ENCODE assay signal across 8 cellular contexts in genomic region chr16:2195316-2196161, GRCh38. TPM values are rescaled to one million over a fixed set of nuclear protein-coding genes. Genes with fewer than 3 reads are reported as not detected.
DNase-seq lines count a peak whose midpoint lies in the region; ATAC-seq and TF ChIP-seq lines count a peak whose summit lies in the region.

No MANE protein-coding gene starts in this region.

- peak overlapping the region; percentile 52 for H3K4me3 ChIP-seq in ectodermal cell (ENCODE audit: insufficient read depth, low read depth, low read length)
- H3K4me3 ChIP-seq in neural progenitor cell, result peak overlapping the region; percentile 80
- H3K4me3 ChIP-seq in CD4-positive, alpha-beta memory T cell (ENCODE audit: low read length in 2 of 2), result peak overlapping the region in 1 of 2 donors; percentile 31

- H3K36me3 ChIP-seq in ectodermal cell (ENCODE audit: control insufficient read depth, insufficient read depth, low read length) (no peaks in the 10 kb centered on the region), neural progenitor cell (no peaks in the 10 kb centered on the region)
- no peaks in the 10 kb centered on the region for H3K36me3 ChIP-seq in CD4-positive, alpha-beta memory T cell (ENCODE audit: insufficient read depth, low read length)

- H3K27me3 ChIP-seq in ectodermal cell (ENCODE audit: control insufficient read depth, insufficient read depth, low read length, poor library complexity, severe bottlenecking) (peaks cover 58% of the 10 kb centered on the region), neural progenitor cell (peaks cover 57% of the 10 kb centered on the region)
- peaks cover 30% of the 10 kb centered on the region for H3K27me3 ChIP-seq in CD4-positive, alpha-beta memory T cell (ENCODE audit: insufficient read depth, low read length)

- no peak overlapping the region for H3K27ac ChIP-seq in ectodermal cell (ENCODE audit: insufficient read depth, low read depth, low read length, poor library complexity, severe bottlenecking)
- no peak overlapping the region for H3K27ac ChIP-seq in neural progenitor cell
- no peak overlapping the region for H3K27ac ChIP-seq in CD4-positive, alpha-beta memory T cell (ENCODE audit: low read depth, low read length)

- no peaks in the 10 kb centered on the region for H3K79me2 ChIP-seq in neural progenitor cell (ENCODE audit: low read depth)

- no peak overlapping the region for H3K9ac ChIP-seq in neural progenitor cell

- DNase-seq in COLO668 (lab: John Stamatoyannopoulos, UW; ENCODE audit: unreplicated experiment) (peak; percentile 37), NCI-H146 (lab: John Stamatoyannopoulos, UW) (peak; percentile 61), neural progenitor cell (ENCODE audit: low spot score) (peak; percentile 43), SW480 (ENCODE audit: low spot score) (no peak)
- DNase-seq in activated CD4-positive, alpha-beta memory T cell treated with anti-CD3 and anti-CD28 coated beads, Interleukin-2, amount 10 ng/mL, durations not matched to agents 7 days and 5 days, result no peak
- no peak for DNase-seq in CD4-positive, alpha-beta memory T cell

- peak overlapping the region; percentile 85 for H3K4me3 Mint-ChIP-seq in neural progenitor cell
- H3K4me3 Mint-ChIP-seq in activated CD4-positive, alpha-beta memory T cell treated with anti-CD3 and anti-CD28 coated beads, Interleukin-2, amount 10 ng/mL, durations not matched to agents 7 days and 5 days, result no peak overlapping the region
- H3K4me3 Mint-ChIP-seq in CD4-positive, alpha-beta memory T cell, result peak overlapping the region in 4 of 8 donors; percentile 15 to 49 (median 30)

- no peak for TF ChIP-seq CTCF in neural progenitor cell (IDR thresholded peaks at IDR 0.05)

- peaks cover 10% of the 10 kb centered on the region for H3K4me1 ChIP-seq in ectodermal cell (ENCODE audit: control insufficient read depth, insufficient read depth, low read length)
- H3K4me1 ChIP-seq in neural progenitor cell, result peaks cover 14% of the 10 kb centered on the region
- H3K4me1 ChIP-seq in CD4-positive, alpha-beta memory T cell (ENCODE audit: insufficient read depth, low read length), result peaks cover 11% of the 10 kb centered on the region

- no peak overlapping the region for H2AFZ ChIP-seq in neural progenitor cell (replicated peaks)

- peaks cover 17% of the 10 kb centered on the region for H4K20me1 ChIP-seq in neural progenitor cell (ENCODE audit: low read depth)

- H3K9me3 ChIP-seq in ectodermal cell (ENCODE audit: control insufficient read depth, low read length) (no peaks in the 10 kb centered on the region), neural progenitor cell (ENCODE audit: low read depth) (no peaks in the 10 kb centered on the region)
- H3K9me3 ChIP-seq in CD4-positive, alpha-beta memory T cell (ENCODE audit: control insufficient read depth in 1 of 2, low read length in 2 of 2), result no peaks in the 10 kb centered on the region

- H3K4me2 ChIP-seq in neural progenitor cell, result peak overlapping the region; percentile 91

- WGBS in ectodermal cell, 2 experiments, result 3% methylated on average over 49 of the region's 49 CpGs

- no peak for ATAC-seq in GM19455 (IDR thresholded peaks at IDR 0.05; ENCODE audit: unreplicated experiment)

- peaks cover 26% of the 10 kb centered on the region for H3F3A ChIP-seq in neural progenitor cell (ENCODE audit: low read depth)

- peaks cover 17% of the 10 kb centered on the region for H3K27me3 Mint-ChIP-seq in neural progenitor cell (ENCODE audit: insufficient read depth, low read depth)
- peaks cover 47% of the 10 kb centered on the region for H3K27me3 Mint-ChIP-seq in activated CD4-positive, alpha-beta memory T cell treated with anti-CD3 and anti-CD28 coated beads, Interleukin-2, amount 10 ng/mL, durations not matched to agents 7 days and 5 days
- H3K27me3 Mint-ChIP-seq in CD4-positive, alpha-beta memory T cell, result peaks cover 17 to 19% of the 10 kb centered on the region in 2 donors

- H3K36me3 Mint-ChIP-seq in neural progenitor cell, result no peaks in the 10 kb centered on the region
- H3K36me3 Mint-ChIP-seq in activated CD4-positive, alpha-beta memory T cell treated with anti-CD3 and anti-CD28 coated beads, Interleukin-2, amount 10 ng/mL, durations not matched to agents 7 days and 5 days (ENCODE audit: low read depth), result no peaks in the 10 kb centered on the region
- H3K36me3 Mint-ChIP-seq in CD4-positive, alpha-beta memory T cell, result no peaks in the 10 kb centered on the region

- POLR2A ChIA-PET in activated CD4-positive, alpha-beta memory T cell treated with anti-CD3 and anti-CD28 coated beads, Interleukin-2, amount 10 ng/mL, durations not matched to agents 7 days and 5 days (lab: Charles Lee), result interaction anchor here (1.4 to 3.1 kb wide), 5 partner anchors 9 to 56 kb away, joined by 3 to 18 read pairs (median 6); partner anchors contain the start of genes ECI1, MLST8, PGP and TRAF7
- POLR2A ChIA-PET in CD4-positive, alpha-beta memory T cell (lab: Charles Lee; ENCODE audit: partially characterized antibody), result interaction anchor here (1.1 to 3.6 kb wide), 6 partner anchors 9 to 306 kb away, joined by 5 to 29 read pairs (median 10); partner anchors contain the start of genes ECI1, MLST8, PGP and TEDC2

- intact Hi-C loops in CD4-positive, alpha-beta memory T cell (cut with micrococcal nuclease), result loop anchor here (1.0 to 2.0 kb wide), 5 partner anchors 39 to 292 kb away; partner anchors contain the start of genes ABCA3, ECI1 and RNPS1

- no peaks in the 10 kb centered on the region for H3K9me3 Mint-ChIP-seq in neural progenitor cell
- H3K9me3 Mint-ChIP-seq in activated CD4-positive, alpha-beta memory T cell treated with anti-CD3 and anti-CD28 coated beads, Interleukin-2, amount 10 ng/mL, durations not matched to agents 7 days and 5 days, result no peaks in the 10 kb centered on the region
- H3K9me3 Mint-ChIP-seq in CD4-positive, alpha-beta memory T cell, result no peaks in the 10 kb centered on the region

- CTCF ChIA-PET in activated CD4-positive, alpha-beta memory T cell treated with anti-CD3 and anti-CD28 coated beads, Interleukin-2, amount 10 ng/mL, durations not matched to agents 7 days and 5 days (lab: Charles Lee), result interaction anchor here (0.8 to 2.0 kb wide), 8 partner anchors 8 to 306 kb away, joined by 3 to 15 read pairs (median 4); partner anchors contain the start of genes ECI1 and TRAF7
- CTCF ChIA-PET in CD4-positive, alpha-beta memory T cell (lab: Charles Lee; ENCODE audit: partially characterized antibody), result interaction anchor here (0.9 to 3.3 kb wide), 18 partner anchors 20 to 306 kb away, joined by 3 to 42 read pairs (median 6); partner anchors contain the start of genes ECI1 and TEDC2

- peaks cover 8% of the 10 kb centered on the region for H3K4me1 Mint-ChIP-seq in neural progenitor cell
- H3K4me1 Mint-ChIP-seq in activated CD4-positive, alpha-beta memory T cell treated with anti-CD3 and anti-CD28 coated beads, Interleukin-2, amount 10 ng/mL, durations not matched to agents 7 days and 5 days, result peaks cover 3% of the 10 kb centered on the region
- H3K4me1 Mint-ChIP-seq in CD4-positive, alpha-beta memory T cell, result peaks cover 2 to 13% (median 7%) of the 10 kb centered on the region in 4 donors

- no peak overlapping the region for H3K27ac Mint-ChIP-seq in neural progenitor cell
- no peak overlapping the region for H3K27ac Mint-ChIP-seq in activated CD4-positive, alpha-beta memory T cell treated with anti-CD3 and anti-CD28 coated beads, Interleukin-2, amount 10 ng/mL, durations not matched to agents 7 days and 5 days
- peak overlapping the region in 1 of 7 donors; percentile 55 for H3K27ac Mint-ChIP-seq in CD4-positive, alpha-beta memory T cell

RNA-seq across cellular contexts. Expression of gene CASKIN1, which starts 0.9 kb away (rescaled TPM):
- 6.3 TPM for polyA plus RNA-seq in ectodermal cell (2013, experiment 1 of 4)
- polyA plus RNA-seq in ectodermal cell (2013, experiment 2 of 4), result 6.1 TPM
- 6.8 TPM for polyA plus RNA-seq in ectodermal cell (2013, experiment 3 of 4)
- 6.9 TPM for polyA plus RNA-seq in ectodermal cell (2013, experiment 4 of 4)
- 1.6 and 9.0 TPM in 2 replicates for total RNA-seq in neural progenitor cell (ENCODE audit: low replicate concordance)
- total RNA-seq in activated CD4-positive, alpha-beta memory T cell treated with anti-CD3 and anti-CD28 coated beads, Interleukin-2, amount 10 ng/mL, durations not matched to agents 7 days and 5 days, result 1 to 10 TPM in 1 of 2 experiments, under 1 TPM in 1; 0.18 to 1.4 TPM
- not detected for total RNA-seq in CD4-positive, alpha-beta memory T cell
- polyA plus RNA-seq in CD4-positive, alpha-beta memory T cell, result not detected

RNA-seq across cellular contexts. Expression of gene MLST8, which starts 9.7 kb away (rescaled TPM):
- 95.1 TPM for polyA plus RNA-seq in ectodermal cell (2013, experiment 1 of 4)
- polyA plus RNA-seq in ectodermal cell (2013, experiment 2 of 4), result 95.9 TPM
- 78.6 TPM for polyA plus RNA-seq in ectodermal cell (2013, experiment 3 of 4)
- 82.2 TPM for polyA plus RNA-seq in ectodermal cell (2013, experiment 4 of 4)
- total RNA-seq in neural progenitor cell (ENCODE audit: low replicate concordance), result 24.9 and 89.0 TPM in 2 replicates
- total RNA-seq in activated CD4-positive, alpha-beta memory T cell treated with anti-CD3 and anti-CD28 coated beads, Interleukin-2, amount 10 ng/mL, durations not matched to agents 7 days and 5 days, result 10 to 100 TPM; 32.6 to 33.7 TPM
- total RNA-seq in CD4-positive, alpha-beta memory T cell, result 10 to 100 TPM; 28.1 to 31.1 TPM
- polyA plus RNA-seq in CD4-positive, alpha-beta memory T cell, result 10 to 100 TPM; 27.4 to 34.7 TPM

RNA-seq across cellular contexts. Expression of gene BRICD5, which starts 15.1 kb away (rescaled TPM):
- polyA plus RNA-seq in ectodermal cell (2013, experiment 1 of 4), result 18.1 TPM
- 17.1 TPM for polyA plus RNA-seq in ectodermal cell (2013, experiment 2 of 4)
- polyA plus RNA-seq in ectodermal cell (2013, experiment 3 of 4), result 15.4 TPM
- 17.4 TPM for polyA plus RNA-seq in ectodermal cell (2013, experiment 4 of 4)
- total RNA-seq in neural progenitor cell (ENCODE audit: low replicate concordance), result 5.2 and 14.5 TPM in 2 replicates
- 10 to 100 TPM; 10.3 to 12.5 TPM for total RNA-seq in activated CD4-positive, alpha-beta memory T cell treated with anti-CD3 and anti-CD28 coated beads, Interleukin-2, amount 10 ng/mL, durations not matched to agents 7 days and 5 days
- 10 to 100 TPM; 32.4 to 33.4 TPM for total RNA-seq in CD4-positive, alpha-beta memory T cell
- under 1 TPM in 1 of 2 donors, not detected in 1; 0.39 TPM for polyA plus RNA-seq in CD4-positive, alpha-beta memory T cell

RNA-seq across cellular contexts. Expression of gene PGP, which starts 19.1 kb away (rescaled TPM):
- polyA plus RNA-seq in ectodermal cell (2013, experiment 1 of 4), result 29.8 TPM
- 35.6 TPM for polyA plus RNA-seq in ectodermal cell (2013, experiment 2 of 4)
- polyA plus RNA-seq in ectodermal cell (2013, experiment 3 of 4), result 31.4 TPM
- 34.6 TPM for polyA plus RNA-seq in ectodermal cell (2013, experiment 4 of 4)
- 13.3 and 42.9 TPM in 2 replicates for total RNA-seq in neural progenitor cell (ENCODE audit: low replicate concordance)
- 10 to 100 TPM; 17.9 to 19.2 TPM for total RNA-seq in activated CD4-positive, alpha-beta memory T cell treated with anti-CD3 and anti-CD28 coated beads, Interleukin-2, amount 10 ng/mL, durations not matched to agents 7 days and 5 days
- total RNA-seq in CD4-positive, alpha-beta memory T cell, result 10 to 100 TPM; 26.5 to 27.3 TPM
- 10 to 100 TPM in 1 of 2 donors, 1 to 10 TPM in 1; 7.8 to 12.8 TPM for polyA plus RNA-seq in CD4-positive, alpha-beta memory T cell

RNA-seq across cellular contexts. Expression of gene E4F1, which starts 27.9 kb away (rescaled TPM):
- 24.2 TPM for polyA plus RNA-seq in ectodermal cell (2013, experiment 1 of 4)
- polyA plus RNA-seq in ectodermal cell (2013, experiment 2 of 4), result 22.2 TPM
- 21.0 TPM for polyA plus RNA-seq in ectodermal cell (2013, experiment 3 of 4)
- polyA plus RNA-seq in ectodermal cell (2013, experiment 4 of 4), result 24.4 TPM
- total RNA-seq in neural progenitor cell (ENCODE audit: low replicate concordance), result 7.4 and 37.7 TPM in 2 replicates
- 10 to 100 TPM; 26.3 to 29.4 TPM for total RNA-seq in activated CD4-positive, alpha-beta memory T cell treated with anti-CD3 and anti-CD28 coated beads, Interleukin-2, amount 10 ng/mL, durations not matched to agents 7 days and 5 days
- 10 to 100 TPM; 46.5 to 49.7 TPM for total RNA-seq in CD4-positive, alpha-beta memory T cell
- polyA plus RNA-seq in CD4-positive, alpha-beta memory T cell, result 10 to 100 TPM in 1 of 2 donors, 1 to 10 TPM in 1; 6.7 to 20.9 TPM

Comparison
In these comparisons a context has a peak if more than half of its experiments do, and no peak if none do; other contexts are left out.
1. DNase-seq: peak in COLO668 (single experiment), NCI-H146 (single experiment) and neural progenitor cell (single experiment); none in SW480 (single experiment), activated CD4-positive, alpha-beta memory T cell treated with anti-CD3 and anti-CD28 coated beads, Interleukin-2, amount 10 ng/mL, durations not matched to agents 7 days and 5 days (single experiment) and CD4-positive, alpha-beta memory T cell (0 of 5).